Comparison of ENCODE assay signal across 8 cellular contexts in the genomic region with DNA sequence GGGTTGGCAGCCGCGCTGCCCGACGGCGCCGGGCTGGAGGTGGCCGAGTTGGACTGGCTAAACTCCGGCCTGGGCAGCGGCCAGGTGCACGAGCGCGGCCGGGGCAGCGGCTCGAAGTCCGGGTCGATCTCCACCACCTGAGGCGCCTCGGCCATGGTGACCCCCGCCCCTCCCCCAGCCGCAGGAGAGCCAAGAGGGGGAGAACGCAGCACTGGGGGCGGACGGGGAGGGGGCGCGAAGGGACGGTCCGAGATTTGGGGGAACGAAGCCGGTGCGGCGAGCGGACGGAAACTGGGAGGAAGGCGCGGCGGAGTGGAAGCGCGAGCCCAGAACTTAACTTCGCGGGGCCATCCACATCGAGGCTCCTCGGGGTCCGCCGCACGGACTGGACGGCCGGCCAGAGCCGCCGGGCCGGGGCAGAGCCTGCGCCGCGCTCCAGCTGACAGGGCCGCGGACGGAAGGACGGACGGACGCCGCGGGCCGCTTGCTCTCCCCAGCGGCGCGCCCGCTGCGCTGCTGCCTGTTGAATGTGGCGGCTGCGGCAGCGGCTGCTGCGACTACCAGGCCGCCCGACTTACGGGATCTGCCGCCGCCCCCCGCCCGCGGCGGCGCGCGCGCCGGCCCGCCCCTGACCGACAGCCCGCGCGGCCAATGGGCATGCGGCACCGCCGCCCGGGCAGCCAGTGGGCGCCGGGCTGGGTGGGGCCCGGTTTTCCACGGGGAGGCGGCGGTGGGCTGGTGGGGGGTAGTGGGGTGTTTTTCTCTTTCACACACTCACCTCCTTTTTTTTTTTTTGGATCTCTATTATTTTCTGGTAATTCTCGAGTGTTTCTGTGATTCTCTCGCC. TPM values are rescaled to one million over a fixed set of nuclear protein-coding genes. Genes with fewer than 3 reads are reported as not detected.
A peak's percentile ranks its signal among the peaks of the same experiment; 100 is the strongest.
DNase-seq lines count a peak whose midpoint lies in the region; ATAC-seq and TF ChIP-seq lines count a peak whose summit lies in the region.

TSS of gene FOXO1 (minus strand) at position 584 of the 847 bp plus-strand sequence. CDS start at position 155, 429 bp downstream.

- H3K27ac Mint-ChIP-seq in Caco-2 (ENCODE audit: unreplicated experiment), result peak within 1 kb of the TSS; percentile 57

- peak; percentile 49 for ATAC-seq in GM19467 (IDR thresholded peaks at IDR 0.05; ENCODE audit: unreplicated experiment)

- H3K36me3 Mint-ChIP-seq in Caco-2 (ENCODE audit: insufficient read depth, unreplicated experiment), result peaks cover 16% of the 10 kb centered on the region

- TF ChIP-seq CTCF in Caco-2 (IDR thresholded peaks at IDR 0.05; ENCODE audit: insufficient read depth in 1 of 2, low read depth in 1 of 2, low read length in 1 of 2, severe bottlenecking in 1 of 2, unreplicated experiment in 1 of 2) (no peak), esophagus muscularis mucosa (IDR thresholded peaks at IDR 0.05) (peak in 1 of 3 experiments; percentile 6)

- CTCF ChIA-PET in Caco-2 (lab: Charles Lee), result interaction anchor here (0.7 to 1.1 kb wide), 2 partner anchors 130 to 597 kb away, joined by 3 to 5 read pairs; no protein-coding TSS in a partner anchor

- BruUV-seq in Caco-2 (replicated peaks; lab: Mats Ljungman, UMichigan), result no TSS peak

- intact Hi-C loops in Caco-2 (cut with micrococcal nuclease; ENCODE audit: unreplicated experiment) (loop anchor here (2.0 to 10.0 kb wide), 2 partner anchors 261 to 325 kb away; no protein-coding TSS in a partner anchor), esophagus muscularis mucosa (cut with DNase I) (loop anchor here (5.0 to 10.0 kb wide), 5 partner anchors 101 to 594 kb away; no protein-coding TSS in a partner anchor)

- peak within 1 kb of the TSS; percentile 92 for H3K4me3 Mint-ChIP-seq in Caco-2 (ENCODE audit: unreplicated experiment)

- peak; percentile 82 for TF ChIP-seq POLR2A in esophagus muscularis mucosa (IDR thresholded peaks at IDR 0.05; ENCODE audit: low read depth)

- H3K9me3 ChIP-seq in Caco-2, result no peaks in the 10 kb centered on the region
- peaks cover 0 to 3% (median 0%) of the 10 kb centered on the region in 4 donors for H3K9me3 ChIP-seq in esophagus muscularis mucosa

- no peak for TF ChIP-seq EP300 in esophagus muscularis mucosa (IDR thresholded peaks at IDR 0.05)

- POLR2A ChIA-PET in Caco-2 (lab: Charles Lee), result interaction anchor here (0.6 to 0.8 kb wide), 2 partner anchors 30 to 110 kb away, joined by 3 to 6 read pairs; no protein-coding TSS in a partner anchor

- H3K27me3 ChIP-seq in Caco-2 (replicated peaks; ENCODE audit: control insufficient read depth, insufficient read depth, low read length) (no peaks in the 10 kb centered on the region), esophagus muscularis mucosa (no peaks in the 10 kb centered on the region)

- H3K27me3 Mint-ChIP-seq in Caco-2 (ENCODE audit: insufficient read depth, unreplicated experiment), result no peaks in the 10 kb centered on the region

- H3K36me3 ChIP-seq in Caco-2 (ENCODE audit: control insufficient read depth, insufficient read depth, low read length), result no peaks in the 10 kb centered on the region
- no peaks in the 10 kb centered on the region for H3K36me3 ChIP-seq in esophagus muscularis mucosa

- H3K4me1 ChIP-seq in Caco-2, result peaks cover 7% of the 10 kb centered on the region; the same call in 1 of the 2 replicates
- peaks cover 15 to 42% (median 37%) of the 10 kb centered on the region in 4 donors for H3K4me1 ChIP-seq in esophagus muscularis mucosa

- WGBS in esophagus muscularis mucosa, result 0% methylated on average over 31 of the region's 103 CpGs

- no peaks in the 10 kb centered on the region for H3K9me3 Mint-ChIP-seq in Caco-2 (ENCODE audit: unreplicated experiment)

- DNase-seq in Caco-2 (peak; percentile 86 to 97), HPDE6-E6E7 (ENCODE audit: extremely low spot score) (peak; percentile 62), esophagus muscularis mucosa (ENCODE audit: extremely low spot score) (peak; percentile 94), myocyte (ENCODE audit: low read depth) (peak; percentile 86)
- peak; percentile 87 to 92 for DNase-seq in activated T-cell treated with anti-CD3 and anti-CD28 coated beads, Interleukin-2, amount 50 U/mL, for 48 hours
- DNase-seq in stimulated activated CD8-positive, alpha-beta memory T cell treated with anti-CD3 and anti-CD28 coated beads, Interleukin-7, amount 100 ng/mL, for 4 hours (ENCODE audit: low read depth in 2 of 2), result peak; percentile 72 to 88

- H3K27ac ChIP-seq in esophagus muscularis mucosa (replicated peaks in 1 of 4), result peak within 1 kb of the TSS; percentile 99 to 100 (median 99)

- peak within 1 kb of the TSS; percentile 63 for H3K4me3 ChIP-seq in Caco-2 (ENCODE audit: low read depth, low read length)
- peak within 1 kb of the TSS; percentile 96 to 99 (median 97) for H3K4me3 ChIP-seq in esophagus muscularis mucosa

- peaks cover 7% of the 10 kb centered on the region for H3K4me1 Mint-ChIP-seq in Caco-2 (ENCODE audit: low read depth, unreplicated experiment)

TF ChIP-seq in PFSK-1, 5 proteins besides CTCF, POLR2A, EP300 and RAD21:
- TF ChIP-seq, protein P1, sequence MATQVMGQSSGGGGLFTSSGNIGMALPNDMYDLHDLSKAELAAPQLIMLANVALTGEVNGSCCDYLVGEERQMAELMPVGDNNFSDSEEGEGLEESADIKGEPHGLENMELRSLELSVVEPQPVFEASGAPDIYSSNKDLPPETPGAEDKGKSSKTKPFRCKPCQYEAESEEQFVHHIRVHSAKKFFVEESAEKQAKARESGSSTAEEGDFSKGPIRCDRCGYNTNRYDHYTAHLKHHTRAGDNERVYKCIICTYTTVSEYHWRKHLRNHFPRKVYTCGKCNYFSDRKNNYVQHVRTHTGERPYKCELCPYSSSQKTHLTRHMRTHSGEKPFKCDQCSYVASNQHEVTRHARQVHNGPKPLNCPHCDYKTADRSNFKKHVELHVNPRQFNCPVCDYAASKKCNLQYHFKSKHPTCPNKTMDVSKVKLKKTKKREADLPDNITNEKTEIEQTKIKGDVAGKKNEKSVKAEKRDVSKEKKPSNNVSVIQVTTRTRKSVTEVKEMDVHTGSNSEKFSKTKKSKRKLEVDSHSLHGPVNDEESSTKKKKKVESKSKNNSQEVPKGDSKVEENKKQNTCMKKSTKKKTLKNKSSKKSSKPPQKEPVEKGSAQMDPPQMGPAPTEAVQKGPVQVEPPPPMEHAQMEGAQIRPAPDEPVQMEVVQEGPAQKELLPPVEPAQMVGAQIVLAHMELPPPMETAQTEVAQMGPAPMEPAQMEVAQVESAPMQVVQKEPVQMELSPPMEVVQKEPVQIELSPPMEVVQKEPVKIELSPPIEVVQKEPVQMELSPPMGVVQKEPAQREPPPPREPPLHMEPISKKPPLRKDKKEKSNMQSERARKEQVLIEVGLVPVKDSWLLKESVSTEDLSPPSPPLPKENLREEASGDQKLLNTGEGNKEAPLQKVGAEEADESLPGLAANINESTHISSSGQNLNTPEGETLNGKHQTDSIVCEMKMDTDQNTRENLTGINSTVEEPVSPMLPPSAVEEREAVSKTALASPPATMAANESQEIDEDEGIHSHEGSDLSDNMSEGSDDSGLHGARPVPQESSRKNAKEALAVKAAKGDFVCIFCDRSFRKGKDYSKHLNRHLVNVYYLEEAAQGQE (IDR thresholded peaks at IDR 0.05; ENCODE audit: insufficient read depth in 1 of 2, low read depth in 2 of 2, low read length in 2 of 2), result no peak
- 0 out of 2 replicates have a peak, but pooled peaks have one; percentile 35 for TF ChIP-seq POLR2AphosphoS5 (IDR thresholded peaks at IDR 0.05; ENCODE audit: low read depth, low read length)
- TF ChIP-seq SIN3A (IDR thresholded peaks at IDR 0.05; ENCODE audit: borderline replicate concordance, insufficient read depth, low read length), result no peak
- TF ChIP-seq FOXP2 (optimal IDR thresholded peaks at IDR 0.05; ENCODE audit: borderline replicate concordance, extremely low read depth, extremely low read length, insufficient read depth), result peak; percentile 78
- 0 out of 2 replicates have a peak, but pooled peaks have one; percentile 43 for TF ChIP-seq TAF1 (IDR thresholded peaks at IDR 0.05; ENCODE audit: borderline replicate concordance, insufficient read depth, low read length)

RNA-seq across cellular contexts. Expression of gene FOXO1, which starts in this region (rescaled TPM):
- total RNA-seq in Caco-2 (2022), result 10.4 and 11.4 TPM in 2 replicates
- polyA plus RNA-seq in PFSK-1 (2012; ENCODE audit: insufficient read length, low read depth), result 2.0 TPM
- 10 to 100 TPM; 65.6 to 87.4 (median 78.5) TPM for total RNA-seq in esophagus muscularis mucosa
- total RNA-seq in myocyte, result 6.2 and 12.5 TPM in 2 replicates
- polyA plus RNA-seq in myocyte (2012), result 4.4 TPM

Comparison
In these comparisons a context has a peak if more than half of its experiments do, and no peak if none do; other contexts are left out.
1. Peak in every context shown above with its lines: DNase-seq, ATAC-seq, H3K4me3 ChIP-seq and H3K27ac ChIP-seq.